ENCODE assay signal across 13 cellular contexts in genomic region chr20:35225319-35226125, GRCh38. TPM values are rescaled to one million over a fixed set of nuclear protein-coding genes. Genes with fewer than 3 reads are reported as not detected.
DNase-seq lines count a peak whose midpoint lies in the region; ATAC-seq and TF ChIP-seq lines count a peak whose summit lies in the region.
"Had no signal": no experiment of that assay in that cellular context is flagged by ENCODE, and none has a peak within 500 bp of the region (broad histone marks: within the 10 kb centered on the region; RNA-seq: fewer than 3 reads in every experiment).

No MANE protein-coding gene starts in this region.

- H3K9me3 Mint-ChIP-seq in IgD-negative memory B cell (peaks cover 0 to 4% (median 0%) of the 10 kb centered on the region in 3 donors), nephron progenitor cell (peaks cover 4% of the 10 kb centered on the region)
- no peaks in the 10 kb centered on the region for H3K9me3 Mint-ChIP-seq in effector memory CD8-positive, alpha-beta T cell

- peaks cover 7% of the 10 kb centered on the region for H3K36me3 Mint-ChIP-seq in IgD-negative memory B cell
- H3K36me3 Mint-ChIP-seq in effector memory CD8-positive, alpha-beta T cell (ENCODE audit: insufficient read depth): peaks cover 4% of the 10 kb centered on the region
- no peaks in the 10 kb centered on the region for H3K36me3 Mint-ChIP-seq in nephron progenitor cell (ENCODE audit: low read depth)

- H3K27me3 Mint-ChIP-seq in IgD-negative memory B cell: peaks cover 31% of the 10 kb centered on the region
- H3K27me3 Mint-ChIP-seq in effector memory CD8-positive, alpha-beta T cell: peaks cover 28 to 30% of the 10 kb centered on the region in 2 donors
- peaks cover 79% of the 10 kb centered on the region for H3K27me3 Mint-ChIP-seq in nephron progenitor cell (ENCODE audit: low read depth, poor library complexity)

- H3K27ac Mint-ChIP-seq in IgD-negative memory B cell: no peak overlapping the region
- peak overlapping the region in 1 of 2 donors; percentile 32 for H3K27ac Mint-ChIP-seq in effector memory CD8-positive, alpha-beta T cell
- no peak overlapping the region for H3K27ac Mint-ChIP-seq in nephron progenitor cell

- in situ Hi-C loops in ACHN (cut with HindIII; ENCODE audit: low pct_ligation_motif_present, low pct_unique_long_range_greater_than_20kb, low sequenced_read_pairs): no loop called here

- H3K4me3 Mint-ChIP-seq in IgD-negative memory B cell (peak overlapping the region in 3 of 4 donors; percentile 52 to 86 (median 85)), nephron progenitor cell (peak overlapping the region; percentile 80)
- H3K4me3 Mint-ChIP-seq in effector memory CD8-positive, alpha-beta T cell: peak overlapping the region; percentile 61 to 71

- no peak for TF ChIP-seq CTCF in nephron progenitor cell (IDR thresholded peaks at IDR 0.05)

- DNase-seq in NCI-H82 (lab: John Stamatoyannopoulos, UW): peak; percentile 29
- no peak for DNase-seq in NCI-H82 treated with DMSO at 0.1 percent for 48 hours (lab: John Stamatoyannopoulos, UW; ENCODE audit: unreplicated experiment)
- DNase-seq in effector memory CD8-positive, alpha-beta T cell: no peak
- no peak for DNase-seq in nephron progenitor cell
- DNase-seq in stimulated activated CD4-positive, alpha-beta T cell treated with anti-CD3 and anti-CD28 coated beads, Interleukin-4, amount 100 ng/mL, for 1 hour: no peak
- DNase-seq in NCI-H2029 treated with DMSO at 0.1 percent for 48 hours (lab: John Stamatoyannopoulos, UW): no peak
- DNase-seq in ACHN: no peak
- DNase-seq: body of pancreas, NCI-H226, posterior cingulate gyrus, SIG-M5, transverse colon had no signal

- peaks cover 4 to 6% (median 4%) of the 10 kb centered on the region in 3 donors for H3K4me1 Mint-ChIP-seq in IgD-negative memory B cell
- H3K4me1 Mint-ChIP-seq in effector memory CD8-positive, alpha-beta T cell (ENCODE audit: low read depth in 2 of 2): peaks cover 6 to 16% of the 10 kb centered on the region in 2 donors
- H3K4me1 Mint-ChIP-seq in nephron progenitor cell: peaks cover 16% of the 10 kb centered on the region

- ATAC-seq in effector memory CD8-positive, alpha-beta T cell (replicated peaks): no peak

RNA-seq across cellular contexts. Expression of gene MMP24, which starts 1.0 kb away (rescaled TPM):
- 0.09 TPM for polyA plus RNA-seq in IgD-negative memory B cell

RNA-seq across cellular contexts. Expression of gene MMP24OS, which starts 52.4 kb away (rescaled TPM):
- polyA plus RNA-seq in IgD-negative memory B cell: 14.0 TPM

RNA-seq across cellular contexts. Expression of gene PROCR, which starts 53.6 kb away (rescaled TPM):
- polyA plus RNA-seq in IgD-negative memory B cell: not detected

RNA-seq across cellular contexts. Expression of gene EIF6, which starts 59.0 kb away (rescaled TPM):
- polyA plus RNA-seq in IgD-negative memory B cell: 204 TPM
